Comparison of ENCODE assay signal across 8 cellular contexts in the genomic region with DNA sequence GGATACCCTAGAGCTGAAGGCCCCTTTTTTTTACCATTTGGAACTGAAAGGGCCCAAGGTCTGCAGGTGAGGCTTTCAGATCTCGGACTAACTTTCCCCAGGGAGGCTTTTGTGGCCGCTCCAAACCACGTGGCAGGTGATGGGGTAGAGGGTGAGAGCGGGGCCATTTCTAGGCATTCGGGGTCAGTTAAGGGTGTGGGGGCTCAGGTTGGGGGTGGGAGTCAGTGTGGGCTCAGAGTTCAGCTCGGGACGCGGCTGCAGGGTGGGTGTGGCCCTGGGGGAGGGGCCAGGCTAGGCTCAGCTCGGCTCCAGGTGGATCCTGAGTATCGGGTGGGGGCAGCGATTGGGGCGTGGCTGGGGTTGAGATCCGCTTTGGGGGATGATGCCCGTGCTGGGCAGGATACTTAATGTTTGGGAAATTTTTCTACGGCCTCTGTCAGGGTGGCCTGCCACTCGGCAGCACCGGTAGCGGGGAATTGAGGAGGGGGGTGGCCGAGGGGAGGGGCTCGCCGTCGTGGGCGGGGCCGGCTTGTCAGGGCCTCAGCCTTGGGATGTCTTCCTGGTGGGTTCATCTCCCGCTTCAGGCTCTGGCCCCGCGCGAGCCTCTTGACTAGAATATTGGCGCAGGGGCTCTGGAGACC. TPM values are rescaled to one million over a fixed set of nuclear protein-coding genes. Genes with fewer than 3 reads are reported as not detected.
DNase-seq lines count a peak whose midpoint lies in the region; ATAC-seq and TF ChIP-seq lines count a peak whose summit lies in the region.

No MANE protein-coding gene starts in this region.

- H3K36me3 Mint-ChIP-seq in mesothelial cell of epicardium, result no peaks in the 10 kb centered on the region

- dilution Hi-C loops in mammary epithelial cell (cut with HindIII; ENCODE audit: low sequenced_read_pairs), result no loop called here

- H3K4me3 ChIP-seq in GM06990 (replicated peaks; ENCODE audit: low read depth, low read length) (peak overlapping the region; percentile 78), MM.1S (ENCODE audit: low read length) (peak overlapping the region; percentile 70), mammary epithelial cell (replicated peaks in 1 of 3; ENCODE audit: insufficient read depth in 1 of 3, low read depth in 2 of 3, low read length in 3 of 3) (peak overlapping the region; percentile 68 to 92 (median 75))

- no peaks in the 10 kb centered on the region for H3K9me3 Mint-ChIP-seq in mesothelial cell of epicardium

- in situ Hi-C loops in mammary epithelial cell (cut with MboI; ENCODE audit: low sequenced_read_pairs in 2 of 2), result no loop called here

- CTCF ChIA-PET in mammary epithelial cell (lab: Charles Lee; ENCODE audit: low non-redundant PET), result no interaction called here

- H3K4me1 Mint-ChIP-seq in mesothelial cell of epicardium, result peaks cover 21% of the 10 kb centered on the region

- H3K4me1 ChIP-seq in MM.1S (ENCODE audit: low read length), result peaks cover 51% of the 10 kb centered on the region
- H3K4me1 ChIP-seq in mammary epithelial cell (ENCODE audit: insufficient read depth, low read length), result peaks cover 14% of the 10 kb centered on the region

- H3K9me2 ChIP-seq in MM.1S (replicated peaks; ENCODE audit: insufficient read depth, low read length), result no peaks in the 10 kb centered on the region

- peak overlapping the region; percentile 90 for H3K27ac Mint-ChIP-seq in mesothelial cell of epicardium

- H3K4me3 Mint-ChIP-seq in mesothelial cell of epicardium, result peak overlapping the region; percentile 83

- ATAC-seq in HG02973 (IDR thresholded peaks at IDR 0.05; ENCODE audit: unreplicated experiment) (no peak), GM21786 (IDR thresholded peaks at IDR 0.05; ENCODE audit: unreplicated experiment) (no peak)

- intact Hi-C loops in mammary epithelial cell (cut with micrococcal nuclease), result loop anchor here (1.0 to 10.0 kb wide), 6 partner anchors 10 to 664 kb away; no protein-coding TSS in a partner anchor

- H2AFZ ChIP-seq in MM.1S (ENCODE audit: low read length) (no peak overlapping the region), mammary epithelial cell (ENCODE audit: low read depth, low read length) (peak overlapping the region; percentile 26)

- H3F3A ChIP-seq in MM.1S (ENCODE audit: insufficient read depth, low read length), result peaks cover 21% of the 10 kb centered on the region

- H3K9me3 ChIP-seq in MM.1S (replicated peaks; ENCODE audit: insufficient read depth, low read length) (no peaks in the 10 kb centered on the region), mammary epithelial cell (replicated peaks; ENCODE audit: insufficient read depth, low read length) (no peaks in the 10 kb centered on the region)

- H3K27me3 Mint-ChIP-seq in mesothelial cell of epicardium (ENCODE audit: low read depth), result peaks cover 3% of the 10 kb centered on the region

- BruUV-seq in mammary epithelial cell (replicated peaks; lab: Mats Ljungman, UMichigan), result no TSS peak

- H3K9ac ChIP-seq in MM.1S (ENCODE audit: low read length) (peak overlapping the region; percentile 77), mammary epithelial cell (ENCODE audit: insufficient read depth, low read length) (peak overlapping the region; percentile 91)

- H3K4me2 ChIP-seq in MM.1S (ENCODE audit: low read depth, low read length), result peak overlapping the region; percentile 97
- peak overlapping the region; percentile 89 for H3K4me2 ChIP-seq in mammary epithelial cell (ENCODE audit: insufficient read depth, low read depth, low read length)

- WGBS in mammary epithelial cell (ENCODE audit: low coverage, missing lambda C conversion rate), result 20% methylated on average over 4 of the region's 29 CpGs

- H3K79me2 ChIP-seq in MM.1S (ENCODE audit: low read length) (peaks cover 73% of the 10 kb centered on the region), mammary epithelial cell (ENCODE audit: insufficient read depth, low read length) (peaks cover 64% of the 10 kb centered on the region)

- H4K20me1 ChIP-seq in MM.1S (ENCODE audit: insufficient read depth, low read length) (peaks cover 22% of the 10 kb centered on the region; the same call in 1 of the 2 replicates), mammary epithelial cell (ENCODE audit: insufficient read depth, low read length) (peaks cover 3% of the 10 kb centered on the region)

- peak overlapping the region; percentile 84 for H3K27ac ChIP-seq in MM.1S (ENCODE audit: low read length)
- peak overlapping the region; percentile 89 for H3K27ac ChIP-seq in mammary epithelial cell (ENCODE audit: insufficient read depth, low read depth, low read length)

- H3K36me3 ChIP-seq in GM06990 (ENCODE audit: control insufficient read depth, insufficient read depth, low read length) (peaks cover 6% of the 10 kb centered on the region), MM.1S (replicated peaks; ENCODE audit: insufficient read depth, low read length) (no peaks in the 10 kb centered on the region), mammary epithelial cell (ENCODE audit: insufficient read depth, low read length) (peaks cover 2% of the 10 kb centered on the region)

- TF ChIP-seq CTCF in GM06990 (IDR thresholded peaks at IDR 0.05; ENCODE audit: insufficient read depth, low read length, poor library complexity, severe bottlenecking) (no peak), MM.1S (IDR thresholded peaks at IDR 0.05; ENCODE audit: low read length) (no peak), mammary epithelial cell (conservative IDR thresholded peaks at IDR 0.05 in 1 of 2, IDR thresholded peaks at IDR 0.05 in 1 of 2; ENCODE audit: extremely low read depth in 1 of 2, insufficient read depth in 1 of 2, low read depth in 1 of 2, low read length in 2 of 2) (no peak), mesothelial cell of epicardium (IDR thresholded peaks at IDR 0.05; ENCODE audit: unreplicated experiment) (no peak)

- DNase-seq in GM06990 (ENCODE audit: extremely low read depth, insufficient read length) (peak; percentile 56), MM.1S (peak; percentile 72), mammary epithelial cell (peak; percentile 39), mesothelial cell of epicardium (ENCODE audit: low spot score in 2 of 2, unreplicated experiment in 2 of 2) (no peak), hippocampal formation (lab: John Stamatoyannopoulos, UW) (no peak), GM19240 (ENCODE audit: insufficient read length, low spot score) (no peak)

- H3K27me3 ChIP-seq in GM06990 (replicated peaks; ENCODE audit: control insufficient read depth, insufficient read depth, low read length) (no peaks in the 10 kb centered on the region), MM.1S (replicated peaks; ENCODE audit: insufficient read depth, low read length) (no peaks in the 10 kb centered on the region), mammary epithelial cell (ENCODE audit: insufficient read depth, low read length) (no peaks in the 10 kb centered on the region)

RNA-seq across cellular contexts. Expression of gene KLF13, which starts 2.5 kb away (rescaled TPM):
- 10 to 100 TPM; 49.8 to 62.3 TPM for total RNA-seq in mammary epithelial cell
- polyA plus RNA-seq in mammary epithelial cell, result 25.1 TPM
- polyA minus RNA-seq in mammary epithelial cell, result 40.5 TPM
- 26.9 to 29.5 TPM (median 28.1 TPM) in 3 replicates for total RNA-seq in mesothelial cell of epicardium

Comparison
In these comparisons a context has a peak if more than half of its experiments do, and no peak if none do; other contexts are left out.
1. DNase-seq: peak in GM06990 (single experiment), MM.1S (single experiment) and mammary epithelial cell (single experiment); none in mesothelial cell of epicardium (0 of 2), hippocampal formation (0 of 2) and GM19240 (single experiment).
2. Peak in every context shown above with its lines, with median percentiles within 50 percentile points of each other: H3K4me3 ChIP-seq.